ENCODE assay signal across 19 cellular contexts in genomic region chr2:167706800-167707199, GRCh38.
A peak's percentile ranks its signal among the peaks of the same experiment; 100 is the strongest.
DNase-seq lines count a peak whose midpoint lies in the region; ATAC-seq and TF ChIP-seq lines count a peak whose summit lies in the region.
"Had no signal": no experiment of that assay in that cellular context is flagged by ENCODE, and none has a peak within 500 bp of the region (broad histone marks: within the 10 kb centered on the region; RNA-seq: fewer than 3 reads in every experiment).

No MANE protein-coding gene starts in this region.

- H3K27me3 Mint-ChIP-seq in MCF 10A (ENCODE audit: insufficient read depth, unreplicated experiment), result no peaks in the 10 kb centered on the region

- peak; percentile 61 for DNase-seq in MCF 10A (ENCODE audit: unreplicated experiment)
- DNase-seq in mammary epithelial cell, result no peak
- DNase-seq in fibroblast of gingiva (ENCODE audit: low read depth), result peak; percentile 15
- no peak for DNase-seq in right lobe of liver
- DNase-seq in left colon, result no peak
- no peak for DNase-seq in SJCRH30
- DNase-seq: DMS 273 treated with DMSO at 0.1 percent for 48 hours, HFFc6, MV-4-11, NCI-H1436, NCI-H2029 treated with DMSO at 0.1 percent for 48 hours, NCI-H526 treated with DMSO at 0.1 percent for 48 hours had no signal

- no peaks in the 10 kb centered on the region for H3K4me1 Mint-ChIP-seq in MCF 10A (ENCODE audit: insufficient read depth, unreplicated experiment)
- H3K4me1 Mint-ChIP-seq: GM23338 had no signal

- H3K36me3 ChIP-seq in mammary epithelial cell (ENCODE audit: insufficient read depth, low read length) (no peaks in the 10 kb centered on the region), right lobe of liver (no peaks in the 10 kb centered on the region), SJCRH30 (no peaks in the 10 kb centered on the region)
- H3K36me3 ChIP-seq: BLaER1 treated with 17β-estradiol and CSF1 and Interleukin-3, amounts not matched to agents 10 nM and 100 nM; SJSA1 had no signal

- POLR2A ChIA-PET in MCF 10A (lab: Yijun Ruan, JAX), result no interaction called here

- no peak overlapping the region for H2AFZ ChIP-seq in mammary epithelial cell (ENCODE audit: low read depth, low read length)
- H2AFZ ChIP-seq: GM23338 had no signal

- TF ChIP-seq CTCF in MCF 10A (IDR thresholded peaks at IDR 0.05; ENCODE audit: unreplicated experiment) (no peak), mammary epithelial cell (conservative IDR thresholded peaks at IDR 0.05 in 1 of 2, IDR thresholded peaks at IDR 0.05 in 1 of 2; ENCODE audit: extremely low read depth in 1 of 2, insufficient read depth in 1 of 2, low read depth in 1 of 2, low read length in 2 of 2) (no peak), right lobe of liver (IDR thresholded peaks at IDR 0.05) (no peak)

- no peak for TF ChIP-seq POLR2A in right lobe of liver (IDR thresholded peaks at IDR 0.05)

- H4K20me1 ChIP-seq in mammary epithelial cell (ENCODE audit: insufficient read depth, low read length), result no peaks in the 10 kb centered on the region
- H4K20me1 ChIP-seq: BLaER1 treated with 17β-estradiol and CSF1 and Interleukin-3, amounts not matched to agents 10 nM and 100 nM had no signal

- H3K27me3 ChIP-seq in mammary epithelial cell (ENCODE audit: insufficient read depth, low read length) (no peaks in the 10 kb centered on the region), right lobe of liver (no peaks in the 10 kb centered on the region), SJCRH30 (no peaks in the 10 kb centered on the region)
- H3K27me3 ChIP-seq: BLaER1 treated with 17β-estradiol and CSF1 and Interleukin-3, amounts not matched to agents 10 nM and 100 nM; SJSA1 had no signal

- peak; percentile 40 to 77 (median 72) for ATAC-seq in right lobe of liver
- no peak for ATAC-seq in left colon
- ATAC-seq in HG02759 (IDR thresholded peaks at IDR 0.05; ENCODE audit: unreplicated experiment), result no peak
- ATAC-seq in GM19035 (IDR thresholded peaks at IDR 0.05; ENCODE audit: unreplicated experiment), result no peak
- ATAC-seq: GM23338 had no signal

- no peak overlapping the region for H3K4me2 ChIP-seq in mammary epithelial cell (ENCODE audit: insufficient read depth, low read depth, low read length)
- H3K4me2 ChIP-seq: BLaER1 treated with 17β-estradiol and CSF1 and Interleukin-3, amounts not matched to agents 10 nM and 100 nM; GM23338 had no signal

- BruUV-seq in MCF 10A (replicated peaks; lab: Mats Ljungman, UMichigan) (no TSS peak), mammary epithelial cell (replicated peaks; lab: Mats Ljungman, UMichigan) (no TSS peak)

- CTCF ChIA-PET in MCF 10A (lab: Yijun Ruan, JAX) (interaction anchor here (1.8 kb wide), 1 partner anchor 10 kb away, joined by 9 read pairs; no protein-coding TSS in a partner anchor), mammary epithelial cell (lab: Charles Lee; ENCODE audit: low non-redundant PET) (no interaction called here)

- no peak overlapping the region for H3K9ac ChIP-seq in mammary epithelial cell (ENCODE audit: insufficient read depth, low read length)
- H3K9ac ChIP-seq: BLaER1 treated with 17β-estradiol and CSF1 and Interleukin-3, amounts not matched to agents 10 nM and 100 nM had no signal

- H3K4me3 Mint-ChIP-seq in MCF 10A (ENCODE audit: unreplicated experiment), result no peak overlapping the region
- H3K4me3 Mint-ChIP-seq: GM23338, HFFc6 had no signal

- intact Hi-C loops in MCF 10A (cut with micrococcal nuclease), result no loop called here
- intact Hi-C loops in mammary epithelial cell (cut with micrococcal nuclease), result no loop called here
- intact Hi-C loops in right lobe of liver (cut with DNase I), result no loop called here
- intact Hi-C loops in left colon (cut with DNase I, micrococcal nuclease), result no loop called here

- in situ Hi-C loops in mammary epithelial cell (cut with MboI; ENCODE audit: low sequenced_read_pairs in 2 of 2), result no loop called here

- no peaks in the 10 kb centered on the region for H3K36me3 Mint-ChIP-seq in MCF 10A (ENCODE audit: insufficient read depth, unreplicated experiment)

- no peaks in the 10 kb centered on the region for H3K79me2 ChIP-seq in mammary epithelial cell (ENCODE audit: insufficient read depth, low read length)

- H3K4me3 ChIP-seq in mammary epithelial cell (replicated peaks in 1 of 3; ENCODE audit: insufficient read depth in 1 of 3, low read depth in 2 of 3, low read length in 3 of 3), result no peak overlapping the region
- no peak overlapping the region for H3K4me3 ChIP-seq in right lobe of liver
- no peak overlapping the region for H3K4me3 ChIP-seq in SJCRH30
- H3K4me3 ChIP-seq: BLaER1 treated with 17β-estradiol and CSF1 and Interleukin-3, amounts not matched to agents 10 nM and 100 nM; GM23338; SJSA1 had no signal

- dilution Hi-C loops in mammary epithelial cell (cut with HindIII; ENCODE audit: low sequenced_read_pairs), result no loop called here

- H3K27ac ChIP-seq in mammary epithelial cell (ENCODE audit: insufficient read depth, low read depth, low read length) (no peak overlapping the region), right lobe of liver (no peak overlapping the region), SJCRH30 (no peak overlapping the region)
- H3K27ac ChIP-seq: 22Rv1; BLaER1 treated with 17β-estradiol and CSF1 and Interleukin-3, amounts not matched to agents 10 nM and 100 nM; RWPE1; SJSA1 had no signal

- WGBS in mammary epithelial cell (ENCODE audit: low coverage, missing lambda C conversion rate), result 0% methylated on average over 2 of the region's 2 CpGs
- 28% methylated on average over 2 of the region's 2 CpGs for WGBS in right lobe of liver (ENCODE audit: insufficient coverage, low coverage, low lambda C conversion rate, missing lambda C conversion rate)

- H3K27ac Mint-ChIP-seq in MCF 10A (ENCODE audit: low read depth, unreplicated experiment), result no peak overlapping the region
- H3K27ac Mint-ChIP-seq: HFFc6 had no signal

- no peaks in the 10 kb centered on the region for H3K9me3 ChIP-seq in mammary epithelial cell (replicated peaks; ENCODE audit: insufficient read depth, low read length)
- no peaks in the 10 kb centered on the region for H3K9me3 ChIP-seq in right lobe of liver
- no peaks in the 10 kb centered on the region for H3K9me3 ChIP-seq in SJCRH30 (replicated peaks)
- H3K9me3 ChIP-seq: BLaER1 treated with 17β-estradiol and CSF1 and Interleukin-3, amounts not matched to agents 10 nM and 100 nM; SJSA1 had no signal

- no peaks in the 10 kb centered on the region for H3K9me3 Mint-ChIP-seq in MCF 10A (ENCODE audit: unreplicated experiment)
- H3K9me3 Mint-ChIP-seq: GM23338 had no signal

- H3K4me1 ChIP-seq in mammary epithelial cell (ENCODE audit: insufficient read depth, low read length) (no peaks in the 10 kb centered on the region), right lobe of liver (peaks cover 0 to 5% (median 0%) of the 10 kb centered on the region in 4 donors), SJCRH30 (0 out of 2 replicates have a peak, but pooled peaks cover 2% of the 10 kb centered on the region)
- H3K4me1 ChIP-seq: SJSA1 had no signal

Comparison
In these comparisons a context has a peak if more than half of its experiments do, and no peak if none do; other contexts are left out.
1. DNase-seq: peak in MCF 10A (single experiment) and fibroblast of gingiva (single experiment); none in mammary epithelial cell (single experiment), right lobe of liver (0 of 3), left colon (0 of 2) and SJCRH30 (0 of 2).
2. ATAC-seq: peak in right lobe of liver (4 of 4); none in left colon (single experiment), HG02759 (single experiment) and GM19035 (single experiment).